In genomic region chr14:20680363-20680762, GRCh38 we compare ENCODE assay signal across 13 cellular contexts. TPM values are rescaled to one million over a fixed set of nuclear protein-coding genes. Genes with fewer than 3 reads are reported as not detected.
DNase-seq lines count a peak whose midpoint lies in the region; TF ChIP-seq lines count a peak whose summit lies in the region.
"Had no signal": no experiment of that assay in that cellular context is flagged by ENCODE, and none has a peak within 500 bp of the region (broad histone marks: within the 10 kb centered on the region; RNA-seq: fewer than 3 reads in every experiment).

No MANE protein-coding gene starts in this region.

- intact Hi-C loops in esophagus squamous epithelium (cut with DNase I) = loop anchor here (10.0 kb wide), 1 partner anchor 346 kb away; the partner anchor contains the start of gene CCNB1IP1

- H3K27me3 ChIP-seq in esophagus squamous epithelium (no peaks in the 10 kb centered on the region), suprapubic skin (no peaks in the 10 kb centered on the region)
- H3K27me3 ChIP-seq: MG63, thyroid gland had no signal

- TF ChIP-seq CTCF in esophagus squamous epithelium (IDR thresholded peaks at IDR 0.05) = no peak
- no peak for TF ChIP-seq CTCF in suprapubic skin (IDR thresholded peaks at IDR 0.05)

- H3K4me1 ChIP-seq in esophagus squamous epithelium (peaks cover 11 to 46% (median 17%) of the 10 kb centered on the region in 3 donors), suprapubic skin (peaks cover 25% of the 10 kb centered on the region)

- peak; percentile 34 for DNase-seq in NAMALWA (ENCODE audit: low spot score)
- no peak for DNase-seq in esophagus squamous epithelium (lab: John Stamatoyannopoulos, UW)
- no peak for DNase-seq in suprapubic skin (ENCODE audit: low spot score in 2 of 2)
- DNase-seq in NCI-H187 treated with DMSO at 0.1 percent for 48 hours (lab: John Stamatoyannopoulos, UW) = no peak
- no peak for DNase-seq in NCI-H146 treated with DMSO at 0.1 percent for 48 hours (lab: John Stamatoyannopoulos, UW; ENCODE audit: unreplicated experiment)
- no peak for DNase-seq in SKM-1 treated with dmso at 0.1 percent for 144 hours (lab: John Stamatoyannopoulos, UW; ENCODE audit: unreplicated experiment)

- H3K36me3 ChIP-seq in esophagus squamous epithelium (no peaks in the 10 kb centered on the region), suprapubic skin (no peaks in the 10 kb centered on the region)
- H3K36me3 ChIP-seq: MG63, thyroid gland had no signal

- H3K4me3 ChIP-seq in GM08714 (ENCODE audit: low read length) (peak overlapping the region; percentile 62; the same call in 1 of the 2 replicates), esophagus squamous epithelium (peak overlapping the region in 2 of 4 donors; percentile 89 to 93), skin epidermis (peak overlapping the region in 1 of 7 experiments; percentile 52), suprapubic skin (no peak overlapping the region)

- no peak for TF ChIP-seq POLR2A in esophagus squamous epithelium (IDR thresholded peaks at IDR 0.05)
- TF ChIP-seq POLR2A in suprapubic skin (IDR thresholded peaks at IDR 0.05) = no peak

- no peak for TF ChIP-seq EP300 in suprapubic skin (IDR thresholded peaks at IDR 0.05)

- H3K9me3 ChIP-seq in esophagus squamous epithelium (no peaks in the 10 kb centered on the region), suprapubic skin (no peaks in the 10 kb centered on the region)
- H3K9me3 ChIP-seq: MG63, thyroid gland had no signal

- 55 to 62% methylated on average over 8 of the region's 8 CpGs for WGBS in esophagus squamous epithelium, 2 donors
- WGBS in suprapubic skin = 72% methylated on average over 7 of the region's 8 CpGs

- H3K27ac ChIP-seq in esophagus squamous epithelium = peak overlapping the region in 3 of 4 donors; percentile 98 to 100 (median 100)
- peak overlapping the region in 12 of 21 experiments; percentile 95 to 100 (median 98) for H3K27ac ChIP-seq in skin epidermis
- H3K27ac ChIP-seq in suprapubic skin = no peak overlapping the region

RNA-seq across cellular contexts. Expression of gene RNASE4, which starts 4.0 kb away (rescaled TPM):
- 10 to 100 TPM in 2 of 4 donors, 1 to 10 TPM in 2; 4.0 to 73.1 (median 19.5) TPM for total RNA-seq in esophagus squamous epithelium
- total RNA-seq in suprapubic skin = 10 to 100 TPM; 43.9 to 84.2 (median 66.2) TPM

RNA-seq across cellular contexts. Expression of gene ANG, which starts 8.2 kb away (rescaled TPM):
- total RNA-seq in esophagus squamous epithelium (10 to 100 TPM in 1 of 4 donors, 1 to 10 TPM in 3; 1.4 to 15.1 (median 5.8) TPM), suprapubic skin (10 to 100 TPM; 19.3 to 46.9 (median 27.1) TPM)

RNA-seq across cellular contexts. Expression of gene OR6S1, which starts 38.9 kb away (rescaled TPM):
- total RNA-seq in esophagus squamous epithelium (not detected), suprapubic skin (not detected)
- total RNA-seq: activated CD8-positive, alpha-beta T cell treated with anti-CD3 and anti-CD28 coated beads for 36 hours; neural crest cell; T-cell; thyroid gland had no signal
